In genomic region chr4:188657365-188657764, GRCh38 we compare ENCODE assay signal across 16 cellular contexts.
DNase-seq lines count a peak whose midpoint lies in the region; ATAC-seq and TF ChIP-seq lines count a peak whose summit lies in the region.
"Had no signal": no experiment of that assay in that cellular context is flagged by ENCODE, and none has a peak within 500 bp of the region (broad histone marks: within the 10 kb centered on the region; RNA-seq: fewer than 3 reads in every experiment).

No MANE protein-coding gene starts in this region.

- peak; percentile 57; the same call in 2 of the 3 replicates for ATAC-seq in GM23338

- H3K27ac ChIP-seq in GM23338 (ENCODE audit: low read depth) (no peak overlapping the region), H9 (ENCODE audit: insufficient read length, low read depth, low read length) (no peak overlapping the region), endodermal cell (ENCODE audit: low read depth, low read length) (no peak overlapping the region), neuronal stem cell (replicated peaks; ENCODE audit: low read length) (no peak overlapping the region), prostate gland (no peak overlapping the region)

- H3K27me3 ChIP-seq in GM23338 (ENCODE audit: insufficient read depth) (no peaks in the 10 kb centered on the region), H9 (ENCODE audit: insufficient read depth, low read length) (no peaks in the 10 kb centered on the region), endodermal cell (ENCODE audit: control insufficient read depth, insufficient read depth, low read length, poor library complexity, severe bottlenecking) (no peaks in the 10 kb centered on the region), neuronal stem cell (ENCODE audit: control insufficient read depth in 3 of 3, insufficient read depth in 3 of 3, low read depth in 1 of 3, low read length in 3 of 3) (no peaks in the 10 kb centered on the region), prostate gland (replicated peaks; ENCODE audit: insufficient read depth) (no peaks in the 10 kb centered on the region)

- H3K36me3 Mint-ChIP-seq in GM23338 (ENCODE audit: low read depth) (no peaks in the 10 kb centered on the region), H9 (ENCODE audit: insufficient read depth in 1 of 3, low read depth in 3 of 3) (no peaks in the 10 kb centered on the region), endodermal cell (ENCODE audit: low read depth) (no peaks in the 10 kb centered on the region)
- H3K36me3 Mint-ChIP-seq: CD4-positive, alpha-beta memory T cell had no signal

- peaks cover 8% of the 10 kb centered on the region for H3K4me1 ChIP-seq in GM23338 (ENCODE audit: insufficient read depth)
- H3K4me1 ChIP-seq in H9 (ENCODE audit: insufficient read depth, low read length), result no peaks in the 10 kb centered on the region
- H3K4me1 ChIP-seq in endodermal cell (ENCODE audit: control insufficient read depth, insufficient read depth, low read length), result no peaks in the 10 kb centered on the region
- H3K4me1 ChIP-seq in neuronal stem cell (ENCODE audit: control insufficient read depth in 2 of 2, insufficient read depth in 1 of 2, low read depth in 1 of 2, low read length in 2 of 2), result no peaks in the 10 kb centered on the region
- no peaks in the 10 kb centered on the region for H3K4me1 ChIP-seq in prostate gland (replicated peaks)

- H3K36me3 ChIP-seq in GM23338 (ENCODE audit: insufficient read depth) (no peaks in the 10 kb centered on the region), endodermal cell (ENCODE audit: control insufficient read depth, insufficient read depth, low read length) (no peaks in the 10 kb centered on the region), neuronal stem cell (replicated peaks in 1 of 2; ENCODE audit: control insufficient read depth in 2 of 2, insufficient read depth in 2 of 2, low read length in 2 of 2) (no peaks in the 10 kb centered on the region), prostate gland (no peaks in the 10 kb centered on the region)
- H3K36me3 ChIP-seq: HAP-1 had no signal

- no peak overlapping the region for H2BK5ac ChIP-seq in H9 (ENCODE audit: insufficient read length, low read length)
- H2BK5ac ChIP-seq in neuronal stem cell (ENCODE audit: low read length), result no peak overlapping the region

- H3K4me2 ChIP-seq in GM23338, result no peak overlapping the region
- H3K4me2 ChIP-seq in H9 (ENCODE audit: insufficient read depth, insufficient read length, low read length), result no peak overlapping the region
- H3K4me2 ChIP-seq in neuronal stem cell (ENCODE audit: insufficient read depth, low read length, poor library complexity, severe bottlenecking), result no peak overlapping the region

- H3K27ac Mint-ChIP-seq in GM23338 (peak overlapping the region; percentile 57; the same call in 1 of the 2 replicates), H9 (no peak overlapping the region), endodermal cell (no peak overlapping the region)
- H3K27ac Mint-ChIP-seq: CD4-positive, alpha-beta memory T cell; HFFc6 had no signal

- H4K8ac ChIP-seq in H9 (replicated peaks; ENCODE audit: insufficient read length, low read depth, low read length), result no peak overlapping the region
- no peak overlapping the region for H4K8ac ChIP-seq in neuronal stem cell (ENCODE audit: low read depth, low read length)

- DNase-seq in GM23338 (ENCODE audit: low spot score) (no peak), H9 (no peak), endodermal cell (peak; percentile 49), neuronal stem cell (ENCODE audit: low spot score) (no peak), T-helper 2 cell (no peak), prostate gland (ENCODE audit: low spot score) (no peak)
- no peak for DNase-seq in stimulated activated CD8-positive, alpha-beta memory T cell treated with anti-CD3 and anti-CD28 coated beads, Interleukin-4, amount 100 ng/mL, for 48 hours
- DNase-seq: C1 segment of cervical spinal cord; Calu3; CD4-positive, alpha-beta memory T cell; COR-L47; DMS53; DMS79 treated with DMSO at 0.1 percent for 48 hours; GOT3; HFFc6 had no signal

- H3K9me3 ChIP-seq in H9 (ENCODE audit: control insufficient read depth, low read depth, low read length) (no peaks in the 10 kb centered on the region), endodermal cell (ENCODE audit: control insufficient read depth, low read length) (no peaks in the 10 kb centered on the region), neuronal stem cell (replicated peaks in 1 of 2; ENCODE audit: control insufficient read depth in 2 of 2, insufficient read depth in 1 of 2, low read depth in 1 of 2, low read length in 2 of 2) (no peaks in the 10 kb centered on the region), prostate gland (no peaks in the 10 kb centered on the region)
- H3K9me3 ChIP-seq: HAP-1 had no signal

- H3F3A ChIP-seq in GM23338 (replicated peaks; ENCODE audit: low read depth), result no peaks in the 10 kb centered on the region

- H4K91ac ChIP-seq in H9 (ENCODE audit: insufficient read length, low read depth, low read length) (no peak overlapping the region), neuronal stem cell (ENCODE audit: low read depth, low read length, poor library complexity) (no peak overlapping the region)

- no peaks in the 10 kb centered on the region for H3K79me1 ChIP-seq in H9 (ENCODE audit: insufficient read depth, low read depth, low read length, poor library complexity, severe bottlenecking)
- no peaks in the 10 kb centered on the region for H3K79me1 ChIP-seq in neuronal stem cell (ENCODE audit: low read depth, low read length)

- no peak for TF ChIP-seq POLR2A in prostate gland (IDR thresholded peaks at IDR 0.05)

- no peak overlapping the region for H3K56ac ChIP-seq in H9 (ENCODE audit: insufficient read length, low read depth, low read length)

- no peak overlapping the region for H2BK12ac ChIP-seq in H9 (ENCODE audit: insufficient read length, low read depth, low read length)
- no peak overlapping the region for H2BK12ac ChIP-seq in neuronal stem cell (ENCODE audit: low read length)

- H3K27me3 Mint-ChIP-seq in GM23338 (ENCODE audit: insufficient read depth, low read depth, poor library complexity) (no peaks in the 10 kb centered on the region), H9 (ENCODE audit: low read depth) (no peaks in the 10 kb centered on the region), endodermal cell (ENCODE audit: insufficient read depth) (no peaks in the 10 kb centered on the region)
- H3K27me3 Mint-ChIP-seq: CD4-positive, alpha-beta memory T cell had no signal

- no peak overlapping the region for H3K9ac ChIP-seq in H9 (ENCODE audit: extremely low read depth, insufficient read length, low read length)
- H3K9ac ChIP-seq in endodermal cell (ENCODE audit: extremely low read depth, low read length, poor library complexity, severe bottlenecking), result no peak overlapping the region
- H3K9ac ChIP-seq in neuronal stem cell (ENCODE audit: low read depth, low read length, poor library complexity), result no peak overlapping the region

- H3K4me1 Mint-ChIP-seq in GM23338 (peaks cover 13% of the 10 kb centered on the region), H9 (peaks cover 7 to 15% of the 10 kb centered on the region in 2 experiments), endodermal cell (peaks cover 5% of the 10 kb centered on the region)
- H3K4me1 Mint-ChIP-seq: CD4-positive, alpha-beta memory T cell had no signal

- H3K18ac ChIP-seq in H9 (ENCODE audit: insufficient read length, low read depth, low read length), result no peak overlapping the region
- H3K18ac ChIP-seq in neuronal stem cell (ENCODE audit: low read length), result peak overlapping the region; percentile 85

- H3K4me3 Mint-ChIP-seq in GM23338 (no peak overlapping the region), H9 (no peak overlapping the region), endodermal cell (no peak overlapping the region)
- H3K4me3 Mint-ChIP-seq: CD4-positive, alpha-beta memory T cell; HFFc6 had no signal

- H3K23me2 ChIP-seq in H9 (ENCODE audit: insufficient read length, low read depth, low read length, poor library complexity, severe bottlenecking), result no peaks in the 10 kb centered on the region

- H3K79me2 ChIP-seq in GM23338 (replicated peaks; ENCODE audit: insufficient read depth) (no peaks in the 10 kb centered on the region), H9 (ENCODE audit: insufficient read depth, low read length) (no peaks in the 10 kb centered on the region)

- H3T11ph ChIP-seq in H9 (ENCODE audit: low read length), result no peak overlapping the region

- H3K9me2 ChIP-seq in GM23338 (ENCODE audit: insufficient read depth), result no peaks in the 10 kb centered on the region

- no CpG with 5 or more reads among the region's 5 CpGs for WGBS in H9 (ENCODE audit: extremely low coverage, insufficient read length, low lambda C conversion rate)
- WGBS in endodermal cell (ENCODE audit: insufficient coverage in 1 of 2, insufficient read length in 1 of 2), 2 experiments, result 92 to 100% methylated on average over 2 to 5 of the region's 5 CpGs
- no CpG with 5 or more reads among the region's 5 CpGs for WGBS in neuronal stem cell (ENCODE audit: extremely low coverage in 2 of 2, insufficient read length in 2 of 2, insufficient replicate concordance in 1 of 2), 2 donors
- WGBS in prostate gland, result 83% methylated on average over 5 of the region's 5 CpGs

- no peak overlapping the region for H2BK20ac ChIP-seq in H9 (ENCODE audit: low read depth, low read length, poor library complexity, severe bottlenecking)

- H3K14ac ChIP-seq in H9 (ENCODE audit: insufficient read depth, low read length) (no peak overlapping the region), neuronal stem cell (ENCODE audit: low read length) (no peak overlapping the region)

- intact Hi-C loops in prostate gland (cut with DNase I), result no loop called here

- H4K5ac ChIP-seq in H9 (ENCODE audit: insufficient read length, low read depth, low read length), result no peak overlapping the region

- no peak overlapping the region for H2BK120ac ChIP-seq in H9 (ENCODE audit: low read depth, low read length, poor library complexity, severe bottlenecking)
- H2BK120ac ChIP-seq in neuronal stem cell (ENCODE audit: low read depth, low read length), result no peak overlapping the region

- H3K23ac ChIP-seq in H9 (ENCODE audit: insufficient read length, low read depth, low read length), result no peak overlapping the region
- no peak overlapping the region for H3K23ac ChIP-seq in neuronal stem cell (ENCODE audit: low read depth, low read length, poor library complexity)

- peak in 1 of 2 experiments; percentile 26; a peak in 1 of 4 replicates for TF ChIP-seq CTCF in GM23338 (conservative IDR thresholded peaks at IDR 0.05; ENCODE audit: low read depth in 2 of 2)
- peak; percentile 19; the same call in 2 of the 3 replicates for TF ChIP-seq CTCF in H9 (conservative IDR thresholded peaks at IDR 0.05)
- TF ChIP-seq CTCF in endodermal cell (conservative IDR thresholded peaks at IDR 0.05), result peak; percentile 44
- TF ChIP-seq CTCF in prostate gland (IDR thresholded peaks at IDR 0.05), result no peak

- H2BK15ac ChIP-seq in H9 (ENCODE audit: low read depth, low read length) (no peak overlapping the region), neuronal stem cell (ENCODE audit: low read length) (no peak overlapping the region)

- H3K9me3 Mint-ChIP-seq in GM23338 (no peaks in the 10 kb centered on the region), H9 (no peaks in the 10 kb centered on the region), endodermal cell (no peaks in the 10 kb centered on the region)

- H2AK5ac ChIP-seq in H9 (ENCODE audit: insufficient read length, low read length), result no peak overlapping the region
- H2AK5ac ChIP-seq in neuronal stem cell (ENCODE audit: low read depth, low read length), result no peak overlapping the region

- H3K4ac ChIP-seq in H9 (ENCODE audit: low read depth, low read length), result no peak overlapping the region
- no peak overlapping the region for H3K4ac ChIP-seq in neuronal stem cell (ENCODE audit: low read length)

- 0 out of 2 replicates have a peak overlapping the region, but pooled peaks have one; percentile 21 for H2AFZ ChIP-seq in GM23338
- H2AFZ ChIP-seq in H9 (ENCODE audit: low read length), result no peak overlapping the region
- H2AFZ ChIP-seq in neuronal stem cell (ENCODE audit: low read length), result no peak overlapping the region

- H3K4me3 ChIP-seq in GM23338 (no peak overlapping the region), endodermal cell (ENCODE audit: low read length) (no peak overlapping the region), neuronal stem cell (ENCODE audit: low read length in 2 of 2) (no peak overlapping the region), prostate gland (no peak overlapping the region)
- H3K4me3 ChIP-seq: HAP-1 had no signal

- H4K20me1 ChIP-seq in GM23338 (replicated peaks; ENCODE audit: insufficient read depth) (no peaks in the 10 kb centered on the region), H9 (ENCODE audit: control insufficient read depth, insufficient read depth, insufficient read length) (no peaks in the 10 kb centered on the region)

Comparison
In these comparisons a context has a peak if more than half of its experiments do, and no peak if none do; other contexts are left out.
1. CTCF ChIP-seq: peak in H9 (single experiment) and endodermal cell (single experiment); none in prostate gland (0 of 4).